ENCODE assay signal across 1 cellular context in the genomic region with DNA sequence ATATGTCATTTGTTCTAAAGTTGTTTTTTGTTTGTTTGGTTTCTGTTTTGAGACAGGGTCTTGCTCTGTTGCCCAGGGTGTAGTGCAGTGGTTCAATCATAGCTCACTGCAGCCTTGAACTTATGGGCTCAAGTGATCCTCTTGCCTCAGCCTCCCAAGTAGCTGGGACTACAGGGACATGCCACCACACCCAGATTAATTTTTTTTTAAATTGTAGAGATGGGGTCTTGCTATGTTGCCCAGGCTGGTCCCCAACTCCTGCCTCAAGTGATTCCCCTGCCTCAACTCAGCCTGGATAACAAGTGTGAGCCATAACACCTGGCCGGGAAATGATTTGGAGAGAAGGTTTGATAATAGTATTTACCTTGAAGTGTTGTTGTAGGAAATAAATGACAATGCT.
TF ChIP-seq lines count a peak whose summit lies in the region.

No MANE protein-coding gene starts in this region.

TF ChIP-seq in HEK293, 187 proteins besides CTCF, POLR2A, EP300 and RAD21 (continued from another document):
- TF ChIP-seq, protein P1, sequence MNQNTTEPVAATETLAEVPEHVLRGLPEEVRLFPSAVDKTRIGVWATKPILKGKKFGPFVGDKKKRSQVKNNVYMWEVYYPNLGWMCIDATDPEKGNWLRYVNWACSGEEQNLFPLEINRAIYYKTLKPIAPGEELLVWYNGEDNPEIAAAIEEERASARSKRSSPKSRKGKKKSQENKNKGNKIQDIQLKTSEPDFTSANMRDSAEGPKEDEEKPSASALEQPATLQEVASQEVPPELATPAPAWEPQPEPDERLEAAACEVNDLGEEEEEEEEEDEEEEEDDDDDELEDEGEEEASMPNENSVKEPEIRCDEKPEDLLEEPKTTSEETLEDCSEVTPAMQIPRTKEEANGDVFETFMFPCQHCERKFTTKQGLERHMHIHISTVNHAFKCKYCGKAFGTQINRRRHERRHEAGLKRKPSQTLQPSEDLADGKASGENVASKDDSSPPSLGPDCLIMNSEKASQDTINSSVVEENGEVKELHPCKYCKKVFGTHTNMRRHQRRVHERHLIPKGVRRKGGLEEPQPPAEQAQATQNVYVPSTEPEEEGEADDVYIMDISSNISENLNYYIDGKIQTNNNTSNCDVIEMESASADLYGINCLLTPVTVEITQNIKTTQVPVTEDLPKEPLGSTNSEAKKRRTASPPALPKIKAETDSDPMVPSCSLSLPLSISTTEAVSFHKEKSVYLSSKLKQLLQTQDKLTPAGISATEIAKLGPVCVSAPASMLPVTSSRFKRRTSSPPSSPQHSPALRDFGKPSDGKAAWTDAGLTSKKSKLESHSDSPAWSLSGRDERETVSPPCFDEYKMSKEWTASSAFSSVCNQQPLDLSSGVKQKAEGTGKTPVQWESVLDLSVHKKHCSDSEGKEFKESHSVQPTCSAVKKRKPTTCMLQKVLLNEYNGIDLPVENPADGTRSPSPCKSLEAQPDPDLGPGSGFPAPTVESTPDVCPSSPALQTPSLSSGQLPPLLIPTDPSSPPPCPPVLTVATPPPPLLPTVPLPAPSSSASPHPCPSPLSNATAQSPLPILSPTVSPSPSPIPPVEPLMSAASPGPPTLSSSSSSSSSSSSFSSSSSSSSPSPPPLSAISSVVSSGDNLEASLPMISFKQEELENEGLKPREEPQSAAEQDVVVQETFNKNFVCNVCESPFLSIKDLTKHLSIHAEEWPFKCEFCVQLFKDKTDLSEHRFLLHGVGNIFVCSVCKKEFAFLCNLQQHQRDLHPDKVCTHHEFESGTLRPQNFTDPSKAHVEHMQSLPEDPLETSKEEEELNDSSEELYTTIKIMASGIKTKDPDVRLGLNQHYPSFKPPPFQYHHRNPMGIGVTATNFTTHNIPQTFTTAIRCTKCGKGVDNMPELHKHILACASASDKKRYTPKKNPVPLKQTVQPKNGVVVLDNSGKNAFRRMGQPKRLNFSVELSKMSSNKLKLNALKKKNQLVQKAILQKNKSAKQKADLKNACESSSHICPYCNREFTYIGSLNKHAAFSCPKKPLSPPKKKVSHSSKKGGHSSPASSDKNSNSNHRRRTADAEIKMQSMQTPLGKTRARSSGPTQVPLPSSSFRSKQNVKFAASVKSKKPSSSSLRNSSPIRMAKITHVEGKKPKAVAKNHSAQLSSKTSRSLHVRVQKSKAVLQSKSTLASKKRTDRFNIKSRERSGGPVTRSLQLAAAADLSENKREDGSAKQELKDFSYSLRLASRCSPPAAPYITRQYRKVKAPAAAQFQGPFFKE (tag by site-specific recombination; IDR thresholded peaks at IDR 0.05; ENCODE audit: borderline replicate concordance) = no peak
- no peak for TF ChIP-seq SP2 (tag by site-specific recombination; IDR thresholded peaks at IDR 0.05)
